In genomic region chr3:25349828-25350227, GRCh38 we compare ENCODE assay signal across 19 cellular contexts.
DNase-seq lines count a peak whose midpoint lies in the region; ATAC-seq, FAIRE-seq and TF ChIP-seq lines count a peak whose summit lies in the region.
"Had no signal": no experiment of that assay in that cellular context is flagged by ENCODE, and none has a peak within 500 bp of the region (broad histone marks: within the 10 kb centered on the region; RNA-seq: fewer than 3 reads in every experiment).

No MANE protein-coding gene starts in this region.

- no peaks in the 10 kb centered on the region for H3K4me1 Mint-ChIP-seq in T-helper 17 cell
- H3K4me1 Mint-ChIP-seq: CD4-positive, alpha-beta memory T cell had no signal

- H3K27ac ChIP-seq in H1 (ENCODE audit: low read depth, low read length) (no peak overlapping the region), mesenchymal stem cell (ENCODE audit: low read length, poor library complexity, severe bottlenecking) (no peak overlapping the region), neuronal stem cell (replicated peaks; ENCODE audit: low read length) (peak overlapping the region; percentile 40)

- H2AK5ac ChIP-seq in H1 (ENCODE audit: low read depth, low read length) (no peak overlapping the region), mesenchymal stem cell (ENCODE audit: low read length, severe bottlenecking) (no peak overlapping the region), neuronal stem cell (ENCODE audit: low read depth, low read length) (no peak overlapping the region)

- no peak overlapping the region for H3K4me3 Mint-ChIP-seq in T-helper 17 cell
- H3K4me3 Mint-ChIP-seq: CD4-positive, alpha-beta memory T cell; GM23338 had no signal

- no peak overlapping the region for H3K27ac Mint-ChIP-seq in T-helper 17 cell
- H3K27ac Mint-ChIP-seq: CD4-positive, alpha-beta memory T cell; GM23338 had no signal

- H3K9me3 ChIP-seq in H1 (ENCODE audit: insufficient read depth in 2 of 2, low read depth in 1 of 2, low read length in 1 of 2): no peaks in the 10 kb centered on the region
- no peaks in the 10 kb centered on the region for H3K9me3 ChIP-seq in mesenchymal stem cell (ENCODE audit: control insufficient read depth, low read length)
- H3K9me3 ChIP-seq in neuronal stem cell (replicated peaks in 1 of 2; ENCODE audit: control insufficient read depth in 2 of 2, insufficient read depth in 1 of 2, low read depth in 1 of 2, low read length in 2 of 2): no peaks in the 10 kb centered on the region
- H3K9me3 ChIP-seq in T-helper 17 cell (ENCODE audit: control insufficient read depth, low read length, poor library complexity, severe bottlenecking): no peaks in the 10 kb centered on the region

- H3K9ac ChIP-seq in H1 (replicated peaks in 1 of 4; ENCODE audit: extremely low read depth in 1 of 4, low read depth in 3 of 4, low read length in 3 of 4) (no peak overlapping the region), mesenchymal stem cell (ENCODE audit: low read length) (no peak overlapping the region), neuronal stem cell (ENCODE audit: low read depth, low read length, poor library complexity) (no peak overlapping the region)

- no peaks in the 10 kb centered on the region for H4K20me1 ChIP-seq in H1 (replicated peaks in 1 of 2; ENCODE audit: control insufficient read depth in 1 of 2, insufficient read depth in 2 of 2, low read length in 2 of 2)

- POLR2A ChIA-PET in H1 (lab: Charles Lee; ENCODE audit: partially characterized antibody): no interaction called here

- H3K4me1 ChIP-seq in H1 (replicated peaks in 1 of 4; ENCODE audit: control insufficient read depth in 3 of 4, insufficient read depth in 4 of 4, low read length in 3 of 4) (no peaks in the 10 kb centered on the region), mesenchymal stem cell (ENCODE audit: control insufficient read depth, insufficient read depth, low read depth, low read length) (no peaks in the 10 kb centered on the region), neuronal stem cell (ENCODE audit: control insufficient read depth in 2 of 2, insufficient read depth in 1 of 2, low read depth in 1 of 2, low read length in 2 of 2) (peaks cover 8 to 21% of the 10 kb centered on the region in 2 donors)

- no peak for TF ChIP-seq RAD21 in H1 (IDR thresholded peaks at IDR 0.05 in 1 of 2, conservative IDR thresholded peaks at IDR 0.05 in 1 of 2; ENCODE audit: low read depth in 2 of 2, low read length in 2 of 2)

- H3K14ac ChIP-seq in H1 (ENCODE audit: insufficient read length): no peak overlapping the region
- H3K14ac ChIP-seq in mesenchymal stem cell (ENCODE audit: low read length in 2 of 2): no peak overlapping the region
- H3K14ac ChIP-seq in neuronal stem cell (ENCODE audit: low read length): no peak overlapping the region

- TF ChIP-seq EP300 in H1 (IDR thresholded peaks at IDR 0.05; ENCODE audit: borderline replicate concordance in 1 of 2, low read depth in 2 of 2, low read length in 2 of 2): no peak

- H2BK12ac ChIP-seq in H1 (ENCODE audit: low read depth, low read length): no peak overlapping the region
- peak overlapping the region in 1 of 2 experiments; percentile 6 for H2BK12ac ChIP-seq in mesenchymal stem cell (ENCODE audit: low read length in 2 of 2)
- H2BK12ac ChIP-seq in neuronal stem cell (ENCODE audit: low read length): no peak overlapping the region

- H2BK5ac ChIP-seq in H1 (ENCODE audit: low read depth, low read length): no peak overlapping the region
- H2BK5ac ChIP-seq in mesenchymal stem cell (ENCODE audit: low read depth, low read length, poor library complexity, severe bottlenecking): no peak overlapping the region
- H2BK5ac ChIP-seq in neuronal stem cell (ENCODE audit: low read length): no peak overlapping the region

- WGBS in H1 (ENCODE audit: extremely low coverage in 1 of 2, insufficient coverage in 1 of 2, insufficient read length in 1 of 2, insufficient replicate concordance in 2 of 2, low coverage in 1 of 2, low lambda C conversion rate in 2 of 2, missing lambda C conversion rate in 1 of 2), 2 experiments: 100% methylated on average over 1 of the region's 1 CpG; no CpG with 5 or more reads in 1 of the 2 experiments
- 93% methylated on average over 1 of the region's 1 CpG for WGBS in mesenchymal stem cell
- no CpG with 5 or more reads among the region's 1 CpG for WGBS in neuronal stem cell (ENCODE audit: extremely low coverage in 2 of 2, insufficient read length in 2 of 2, insufficient replicate concordance in 1 of 2), 2 donors

- no peak for TF ChIP-seq CTCF in H1 (IDR thresholded peaks at IDR 0.05; ENCODE audit: control extremely low read depth in 1 of 3, insufficient read depth in 1 of 3, low read depth in 1 of 3, low read length in 3 of 3)

- H4K91ac ChIP-seq in H1 (replicated peaks; ENCODE audit: insufficient read length, low read length): no peak overlapping the region
- H4K91ac ChIP-seq in mesenchymal stem cell (ENCODE audit: low read length): no peak overlapping the region
- no peak overlapping the region for H4K91ac ChIP-seq in neuronal stem cell (ENCODE audit: low read depth, low read length, poor library complexity)

- H4K8ac ChIP-seq in H1 (ENCODE audit: extremely low read depth, insufficient read depth, low read length): no peak overlapping the region
- H4K8ac ChIP-seq in mesenchymal stem cell (ENCODE audit: low read length): peak overlapping the region; percentile 20
- H4K8ac ChIP-seq in neuronal stem cell (ENCODE audit: low read depth, low read length): no peak overlapping the region

- H3K56ac ChIP-seq in H1 (replicated peaks; ENCODE audit: insufficient read length, low read depth, low read length): no peak overlapping the region

- 0 out of 2 replicates have a peak overlapping the region, but pooled peaks have one; percentile 19 for H2AFZ ChIP-seq in H1 (ENCODE audit: low read length)
- no peak overlapping the region for H2AFZ ChIP-seq in mesenchymal stem cell (ENCODE audit: low read depth, low read length)
- H2AFZ ChIP-seq in neuronal stem cell (ENCODE audit: low read length): no peak overlapping the region
- H2AFZ ChIP-seq: GM23338 had no signal

- H3K18ac ChIP-seq in H1 (ENCODE audit: extremely low read depth, low read length) (no peak overlapping the region; the same call in 1 of the 2 replicates), mesenchymal stem cell (ENCODE audit: low read depth in 1 of 2, low read length in 2 of 2) (peak overlapping the region in 1 of 2 experiments; percentile 55), neuronal stem cell (ENCODE audit: low read length) (peak overlapping the region; percentile 20)

- peak; percentile 69 for DNase-seq in MV-4-11 (lab: John Stamatoyannopoulos, UW)
- DNase-seq in H1 (ENCODE audit: low read depth in 1 of 2, low spot score in 2 of 2): no peak
- DNase-seq in mesenchymal stem cell: no peak
- DNase-seq in neuronal stem cell (ENCODE audit: low spot score): no peak
- DNase-seq in HuH-7.5 (ENCODE audit: low spot score): no peak
- DNase-seq in T-helper 17 cell: no peak
- DNase-seq in activated CD8-positive, alpha-beta memory T cell treated with anti-CD3 and anti-CD28 coated beads, Interleukin-2, amount 50 U/mL, for 48 hours: no peak
- DNase-seq: C1 segment of cervical spinal cord; Calu3; CD4-positive, alpha-beta memory T cell; COR-L47; DMS53; DMS79 treated with DMSO at 0.1 percent for 48 hours; HCEC 1CT had no signal

- H3K4me3 ChIP-seq in H1 (ENCODE audit: extremely low read depth in 1 of 4, insufficient read depth in 2 of 4, low read depth in 3 of 4, low read length in 4 of 4) (no peak overlapping the region), mesenchymal stem cell (ENCODE audit: insufficient read depth in 1 of 2, low read depth in 1 of 2, low read length in 2 of 2) (no peak overlapping the region), neuronal stem cell (ENCODE audit: low read length in 2 of 2) (no peak overlapping the region)
- H3K4me3 ChIP-seq: GM23338 had no signal

- TF ChIP-seq POLR2A in H1 (IDR thresholded peaks at IDR 0.05; ENCODE audit: control extremely low read depth in 1 of 2, low read depth in 2 of 2, low read length in 2 of 2): no peak

- no peaks in the 10 kb centered on the region for H3K36me3 Mint-ChIP-seq in T-helper 17 cell (ENCODE audit: low read depth)
- H3K36me3 Mint-ChIP-seq: CD4-positive, alpha-beta memory T cell had no signal

- peaks cover 0 to 1% (median 0%) of the 10 kb centered on the region in 4 experiments; a peak in 1 of 7 replicates for H3K27me3 ChIP-seq in H1 (replicated peaks in 1 of 4; ENCODE audit: control insufficient read depth in 3 of 4, extremely low read depth in 1 of 4, insufficient read depth in 3 of 4, low read length in 3 of 4)
- no peaks in the 10 kb centered on the region for H3K27me3 ChIP-seq in mesenchymal stem cell (ENCODE audit: control insufficient read depth in 1 of 2, insufficient read depth in 1 of 2, low read length in 2 of 2)
- no peaks in the 10 kb centered on the region for H3K27me3 ChIP-seq in neuronal stem cell (ENCODE audit: control insufficient read depth in 3 of 3, insufficient read depth in 3 of 3, low read depth in 1 of 3, low read length in 3 of 3)

- H2BK15ac ChIP-seq in H1 (ENCODE audit: low read length) (no peak overlapping the region), mesenchymal stem cell (ENCODE audit: low read depth, poor library complexity, severe bottlenecking) (no peak overlapping the region), neuronal stem cell (ENCODE audit: low read length) (no peak overlapping the region)

- H3K36me3 ChIP-seq in H1 (ENCODE audit: control insufficient read depth in 2 of 4, insufficient read depth in 4 of 4, low read length in 3 of 4): no peaks in the 10 kb centered on the region
- H3K36me3 ChIP-seq in mesenchymal stem cell (ENCODE audit: control insufficient read depth in 1 of 2, insufficient read depth in 2 of 2, low read depth in 1 of 2, low read length in 2 of 2): no peaks in the 10 kb centered on the region
- no peaks in the 10 kb centered on the region for H3K36me3 ChIP-seq in neuronal stem cell (replicated peaks in 1 of 2; ENCODE audit: control insufficient read depth in 2 of 2, insufficient read depth in 2 of 2, low read length in 2 of 2)

- H3K79me1 ChIP-seq in H1 (ENCODE audit: low read depth, low read length): no peaks in the 10 kb centered on the region
- H3K79me1 ChIP-seq in mesenchymal stem cell (replicated peaks; ENCODE audit: low read length, poor library complexity, severe bottlenecking): no peaks in the 10 kb centered on the region
- H3K79me1 ChIP-seq in neuronal stem cell (ENCODE audit: low read depth, low read length): no peaks in the 10 kb centered on the region

- ATAC-seq in GM21423 (IDR thresholded peaks at IDR 0.05; ENCODE audit: unreplicated experiment) (no peak), T-helper 17 cell (no peak)
- ATAC-seq: GM23338 had no signal

- FAIRE-seq in H1 (lab: Jason Lieb, UNC): no peak
- FAIRE-seq: G401.6, GM12892, H54 had no signal

- H3K27me3 Mint-ChIP-seq in T-helper 17 cell: no peaks in the 10 kb centered on the region
- H3K27me3 Mint-ChIP-seq: CD4-positive, alpha-beta memory T cell had no signal

- H4K5ac ChIP-seq in H1 (ENCODE audit: insufficient read length, low read depth, low read length): no peak overlapping the region

- no peaks in the 10 kb centered on the region for H3K79me2 ChIP-seq in H1 (ENCODE audit: control insufficient read depth in 1 of 2, insufficient read depth in 2 of 2, low read length in 2 of 2)

- H3K23me2 ChIP-seq in H1 (ENCODE audit: low read depth, low read length): no peaks in the 10 kb centered on the region

- H3K23ac ChIP-seq in H1 (ENCODE audit: insufficient read length) (no peak overlapping the region), mesenchymal stem cell (ENCODE audit: low read length in 2 of 2) (no peak overlapping the region), neuronal stem cell (ENCODE audit: low read depth, low read length, poor library complexity) (no peak overlapping the region)

- H2BK120ac ChIP-seq in H1 (replicated peaks; ENCODE audit: low read depth, low read length) (no peak overlapping the region), mesenchymal stem cell (ENCODE audit: low read depth, low read length) (no peak overlapping the region), neuronal stem cell (ENCODE audit: low read depth, low read length) (no peak overlapping the region)

- H3K4ac ChIP-seq in H1 (replicated peaks; ENCODE audit: insufficient read length, low read depth, low read length) (no peak overlapping the region), mesenchymal stem cell (ENCODE audit: low read depth in 1 of 2, low read length in 2 of 2) (no peak overlapping the region), neuronal stem cell (ENCODE audit: low read length) (no peak overlapping the region)

- CTCF ChIA-PET in H1 (lab: Charles Lee; ENCODE audit: partially characterized antibody): no interaction called here

- no peak overlapping the region for H2BK20ac ChIP-seq in H1 (ENCODE audit: low read length)

- H3K4me2 ChIP-seq in H1 (ENCODE audit: insufficient read depth in 1 of 2, low read depth in 2 of 2, low read length in 2 of 2): no peak overlapping the region
- H3K4me2 ChIP-seq in mesenchymal stem cell (ENCODE audit: low read length, poor library complexity, severe bottlenecking): no peak overlapping the region
- no peak overlapping the region for H3K4me2 ChIP-seq in neuronal stem cell (ENCODE audit: insufficient read depth, low read length, poor library complexity, severe bottlenecking)
- H3K4me2 ChIP-seq: GM23338 had no signal
